In the genomic region with DNA sequence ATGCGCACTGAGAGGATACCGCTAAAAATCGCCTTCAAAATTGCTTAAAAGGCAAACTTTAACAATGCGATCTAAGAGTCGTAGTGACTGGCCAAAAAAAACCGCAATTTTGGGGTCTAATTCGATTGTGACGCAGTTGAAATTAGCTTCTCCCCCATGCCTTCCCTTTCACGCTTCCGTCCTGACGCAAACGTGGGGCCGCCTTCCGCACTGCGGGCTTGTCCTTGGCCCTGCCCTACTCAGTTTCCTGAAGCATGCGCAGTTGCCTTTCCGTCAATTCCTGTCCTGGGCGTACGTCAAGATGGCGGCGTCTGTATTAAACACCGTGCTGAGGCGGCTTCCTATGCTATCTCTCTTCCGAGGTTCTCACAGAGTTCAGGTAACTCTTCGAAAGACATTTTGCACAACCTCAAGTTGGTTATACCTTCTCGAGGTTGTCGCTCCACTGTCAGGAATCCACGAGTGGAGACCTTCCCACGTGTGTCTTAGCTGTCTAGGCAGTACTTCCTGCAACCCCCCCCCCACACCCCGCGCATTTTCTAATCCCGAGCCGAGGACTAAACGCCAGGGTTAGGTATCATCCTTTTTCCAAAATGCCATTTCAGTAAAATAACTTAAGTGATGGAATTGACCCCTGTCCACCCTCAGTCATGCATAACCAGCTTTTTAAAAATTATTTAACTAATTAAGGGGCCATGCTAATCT, we compare ENCODE assay signal across 8 cellular contexts. TPM values are rescaled to one million over a fixed set of nuclear protein-coding genes. Genes with fewer than 3 reads are reported as not detected.
DNase-seq lines count a peak whose midpoint lies in the region; ATAC-seq and TF ChIP-seq lines count a peak whose summit lies in the region.

A gene (plus strand): TSS at position 276 of the 705 bp plus-strand sequence. CDS start 26 bp downstream, at position 302.

- H2BK5ac ChIP-seq in trophoblast cell (ENCODE audit: low read depth, low read length, poor library complexity) = peak within 1 kb of the TSS; percentile 81

- H2AK5ac ChIP-seq in trophoblast cell (ENCODE audit: low read length) = peak within 1 kb of the TSS; percentile 90

- peak within 1 kb of the TSS; percentile 97 for H3K4ac ChIP-seq in trophoblast cell (ENCODE audit: low read depth, low read length)

- peak; percentile 46 for TF ChIP-seq POLR2A in transverse colon (IDR thresholded peaks at IDR 0.05)

- H3K27me3 ChIP-seq in trophoblast cell (ENCODE audit: insufficient read depth, low read length) (no peaks in the 10 kb centered on the region), transverse colon (no peaks in the 10 kb centered on the region)

- peak within 1 kb of the TSS; percentile 99 for H3K27ac Mint-ChIP-seq in activated naive CD8-positive, alpha-beta T cell treated with anti-CD3 and anti-CD28 coated beads, Interleukin-2, amount 50 U/mL, for 24 hours

- H3K9me3 Mint-ChIP-seq in activated naive CD8-positive, alpha-beta T cell treated with anti-CD3 and anti-CD28 coated beads, Interleukin-2, amount 50 U/mL, for 24 hours = no peaks in the 10 kb centered on the region

- H3K36me3 Mint-ChIP-seq in activated naive CD8-positive, alpha-beta T cell treated with anti-CD3 and anti-CD28 coated beads, Interleukin-2, amount 50 U/mL, for 24 hours (ENCODE audit: low read depth) = peaks cover 73% of the 10 kb centered on the region

- peaks cover 16% of the 10 kb centered on the region for H3K79me1 ChIP-seq in trophoblast cell (ENCODE audit: low read length)

- H3K27ac ChIP-seq in trophoblast cell (ENCODE audit: low read depth, low read length) (peak within 1 kb of the TSS; percentile 90), transverse colon (peak within 1 kb of the TSS; percentile 94 to 98 (median 96))

- H4K8ac ChIP-seq in trophoblast cell (ENCODE audit: low read depth, low read length) = peak within 1 kb of the TSS; percentile 94

- peak within 1 kb of the TSS; percentile 98 for H3K4me3 Mint-ChIP-seq in activated naive CD8-positive, alpha-beta T cell treated with anti-CD3 and anti-CD28 coated beads, Interleukin-2, amount 50 U/mL, for 24 hours

- intact Hi-C loops in cardiac septum (cut with DNase I) = loop anchor here (1.0 to 5.0 kb wide), 4 partner anchors 60 to 925 kb away; a partner anchor contains a TSS
- intact Hi-C loops in transverse colon (cut with DNase I; ENCODE audit: low total_unique reads) = loop anchor here (5.0 kb wide), 2 partner anchors 70 to 105 kb away; a partner anchor contains a TSS

- H3K23ac ChIP-seq in trophoblast cell (ENCODE audit: low read length) = no peak within 1 kb of the TSS

- TF ChIP-seq EP300 in transverse colon (IDR thresholded peaks at IDR 0.05; ENCODE audit: low read depth) = no peak

- peaks cover 15% of the 10 kb centered on the region for H3K79me2 ChIP-seq in trophoblast cell (ENCODE audit: control insufficient read depth, insufficient read depth, low read length, poor library complexity)

- peak within 1 kb of the TSS; percentile 89 for H4K12ac ChIP-seq in trophoblast cell (ENCODE audit: low read depth, low read length)

- H3K4me3 ChIP-seq in GM12864 (ENCODE audit: low read depth, low read length) (peak within 1 kb of the TSS; percentile 81), trophoblast cell (ENCODE audit: low read depth, low read length) (peak within 1 kb of the TSS; percentile 85), transverse colon (peak within 1 kb of the TSS; percentile 63 to 76 (median 70))

- H3K9me3 ChIP-seq in trophoblast cell (ENCODE audit: insufficient read depth, low read depth, low read length) = no peaks in the 10 kb centered on the region
- no peaks in the 10 kb centered on the region for H3K9me3 ChIP-seq in transverse colon

- H3K4me2 ChIP-seq in trophoblast cell (ENCODE audit: low read length) = peak within 1 kb of the TSS; percentile 81

- H3K9ac ChIP-seq in trophoblast cell (ENCODE audit: low read length) = peak within 1 kb of the TSS; percentile 98

- H3K18ac ChIP-seq in trophoblast cell (ENCODE audit: low read length) = peak within 1 kb of the TSS; percentile 69

- H3K4me1 ChIP-seq in trophoblast cell (ENCODE audit: control insufficient read depth in 1 of 2, insufficient read depth in 2 of 2, low read length in 2 of 2) = peaks cover 3 to 6% of the 10 kb centered on the region in 2 experiments
- peaks cover 14 to 36% (median 32%) of the 10 kb centered on the region in 4 donors for H3K4me1 ChIP-seq in transverse colon

- peak; percentile 98 for DNase-seq in GM12864 (ENCODE audit: low read depth)
- peak; percentile 99 for DNase-seq in NCI-H1417 (lab: John Stamatoyannopoulos, UW)
- DNase-seq in SW480 (ENCODE audit: low spot score) = peak; percentile 95
- peak; percentile 97 for DNase-seq in activated naive CD8-positive, alpha-beta T cell treated with anti-CD3 and anti-CD28 coated beads, Interleukin-2, amount 50 U/mL, for 24 hours
- peak; percentile 99 for DNase-seq in cardiac septum (ENCODE audit: low spot score)
- DNase-seq in trophoblast cell = peak; percentile 98 to 99
- DNase-seq in transverse colon = peak; percentile 98

- H4K91ac ChIP-seq in trophoblast cell (ENCODE audit: low read depth, low read length) = peak within 1 kb of the TSS; percentile 89

- no CpG with 5 or more reads among the region's 34 CpGs for WGBS in trophoblast cell (ENCODE audit: extremely low coverage, insufficient coverage, insufficient read length)
- WGBS in transverse colon (ENCODE audit: low coverage in 1 of 2), 2 donors = 0 to 1% methylated on average over 1 to 34 of the region's 34 CpGs

- peak within 1 kb of the TSS; percentile 46 for H2AFZ ChIP-seq in trophoblast cell (ENCODE audit: insufficient read depth, low read length, poor library complexity)

- peak within 1 kb of the TSS; percentile 57 for H2BK120ac ChIP-seq in trophoblast cell (ENCODE audit: insufficient read depth, low read length, poor library complexity)

- peaks cover 4% of the 10 kb centered on the region for H3K27me3 Mint-ChIP-seq in activated naive CD8-positive, alpha-beta T cell treated with anti-CD3 and anti-CD28 coated beads, Interleukin-2, amount 50 U/mL, for 24 hours

- ATAC-seq in HG02759 (IDR thresholded peaks at IDR 0.05; ENCODE audit: unreplicated experiment) = peak; percentile 81
- peak; percentile 85 for ATAC-seq in activated naive CD8-positive, alpha-beta T cell treated with anti-CD3 and anti-CD28 coated beads, Interleukin-2, amount 50 U/mL, for 24 hours

- in situ Hi-C loops in transverse colon (cut with MboI; ENCODE audit: low pct_ligation_motif_present in 1 of 4, low pct_unique_long_range_greater_than_20kb in 1 of 4, low sequenced_read_pairs in 3 of 4) = no loop called here

- H3K36me3 ChIP-seq in trophoblast cell (ENCODE audit: control insufficient read depth in 1 of 2, insufficient read depth in 2 of 2, low read length in 2 of 2) = peaks cover 16 to 20% of the 10 kb centered on the region in 2 experiments
- peaks cover 0 to 39% (median 19%) of the 10 kb centered on the region in 4 donors for H3K36me3 ChIP-seq in transverse colon

- H3K14ac ChIP-seq in trophoblast cell (ENCODE audit: low read length) = peak within 1 kb of the TSS; percentile 88

- no peak within 1 kb of the TSS for H2BK12ac ChIP-seq in trophoblast cell (ENCODE audit: low read length)

- H3K4me1 Mint-ChIP-seq in activated naive CD8-positive, alpha-beta T cell treated with anti-CD3 and anti-CD28 coated beads, Interleukin-2, amount 50 U/mL, for 24 hours = peaks cover 52% of the 10 kb centered on the region

- no peak for TF ChIP-seq CTCF in GM12864 (IDR thresholded peaks at IDR 0.05; ENCODE audit: low read depth, low read length, missing control alignments)
- no peak for TF ChIP-seq CTCF in transverse colon (IDR thresholded peaks at IDR 0.05)

RNA-seq across cellular contexts. Expression of the gene that starts here (rescaled TPM):
- total RNA-seq in cardiac septum (96.1 TPM), transverse colon (10 to 100 TPM in 3 of 4 donors, 1 to 10 TPM in 1; 6.0 to 61.9 (median 39.4) TPM)
- polyA plus RNA-seq in trophoblast cell (2013) = 35.8 and 36.9 TPM in 2 replicates

Comparison
In these comparisons a context has a peak if more than half of its experiments do, and no peak if none do; other contexts are left out.
1. Peak in every context shown above with its lines: DNase-seq, ATAC-seq, H3K4me3 ChIP-seq and H3K27ac ChIP-seq.